ENCODE assay signal across 21 cellular contexts in the genomic region with DNA sequence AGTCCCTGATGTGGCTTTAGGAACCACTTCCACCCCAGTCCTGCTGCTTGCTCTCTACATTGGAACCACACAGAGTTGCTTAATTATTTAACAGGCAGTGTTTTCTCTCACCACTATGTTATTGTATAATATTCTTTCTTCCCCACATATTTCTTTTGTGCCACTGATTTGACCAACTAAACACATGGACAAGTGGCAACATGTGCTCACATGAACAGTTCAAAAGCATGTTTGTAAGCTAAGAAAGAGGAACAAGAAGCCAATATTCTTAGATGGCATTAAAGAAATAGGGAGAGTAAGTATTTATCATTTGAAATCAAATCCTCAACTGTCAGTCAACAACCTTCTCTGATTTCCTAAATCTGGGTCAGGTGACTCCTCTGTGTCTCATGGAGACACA.
A peak's percentile ranks its signal among the peaks of the same experiment; 100 is the strongest.
DNase-seq lines count a peak whose midpoint lies in the region; FAIRE-seq and TF ChIP-seq lines count a peak whose summit lies in the region.
"Had no signal": no experiment of that assay in that cellular context is flagged by ENCODE, and none has a peak within 500 bp of the region (broad histone marks: within the 10 kb centered on the region; RNA-seq: fewer than 3 reads in every experiment).

No MANE protein-coding gene starts in this region.

- peak; percentile 62 for DNase-seq in mammary epithelial cell
- DNase-seq in breast epithelium (ENCODE audit: low spot score in 2 of 2): no peak
- peak; percentile 79 for DNase-seq in epithelial cell of esophagus (ENCODE audit: low read depth)
- no peak for DNase-seq in keratinocyte (ENCODE audit: low read depth, low spot score)
- DNase-seq in midbrain (lab: John Stamatoyannopoulos, UW): no peak
- no peak for DNase-seq in stimulated activated CD4-positive, alpha-beta T cell treated with anti-CD3 and anti-CD28 coated beads, Interleukin-1b, Interleukin-23, amount 100 ng/mL, for 48 hours
- DNase-seq: AML-193; BE2C; CD4-positive, alpha-beta T cell; CD8-positive, alpha-beta memory T cell; DMS53; DMS79 treated with DMSO at 0.1 percent for 48 hours; GOT3; HFFc6 had no signal

- H4K20me1 ChIP-seq in mammary epithelial cell (ENCODE audit: insufficient read depth, low read length) (no peaks in the 10 kb centered on the region), keratinocyte (ENCODE audit: control insufficient read depth, extremely low read depth, insufficient read depth, low read length) (no peaks in the 10 kb centered on the region)
- H4K20me1 ChIP-seq: BLaER1 treated with 17β-estradiol and CSF1 and Interleukin-3, amounts not matched to agents 10 nM and 100 nM had no signal

- CTCF ChIA-PET in mammary epithelial cell (lab: Charles Lee; ENCODE audit: low non-redundant PET): no interaction called here

- intact Hi-C loops in mammary epithelial cell (cut with micrococcal nuclease): no loop called here
- intact Hi-C loops in breast epithelium (cut with DNase I; ENCODE audit: low total_unique reads): no loop called here

- no peak for TF ChIP-seq CTCF in mammary epithelial cell (conservative IDR thresholded peaks at IDR 0.05 in 1 of 2, IDR thresholded peaks at IDR 0.05 in 1 of 2; ENCODE audit: extremely low read depth in 1 of 2, insufficient read depth in 1 of 2, low read depth in 1 of 2, low read length in 2 of 2)
- no peak for TF ChIP-seq CTCF in breast epithelium (IDR thresholded peaks at IDR 0.05)
- TF ChIP-seq CTCF in epithelial cell of esophagus (IDR thresholded peaks at IDR 0.05; ENCODE audit: insufficient read depth, low read depth, low read length, missing control alignments): no peak
- TF ChIP-seq CTCF in keratinocyte (optimal IDR thresholded peaks at IDR 0.05 in 1 of 3, IDR thresholded peaks at IDR 0.05 in 1 of 3, conservative IDR thresholded peaks at IDR 0.05 in 1 of 3; ENCODE audit: extremely low read depth in 1 of 3, insufficient read depth in 2 of 3, low read length in 3 of 3): no peak

- H3K4me3 ChIP-seq in mammary epithelial cell (replicated peaks in 1 of 3; ENCODE audit: insufficient read depth in 1 of 3, low read depth in 2 of 3, low read length in 3 of 3): no peak overlapping the region
- no peak overlapping the region for H3K4me3 ChIP-seq in breast epithelium
- no peak overlapping the region for H3K4me3 ChIP-seq in epithelial cell of esophagus (ENCODE audit: low read length)
- no peak overlapping the region for H3K4me3 ChIP-seq in keratinocyte (ENCODE audit: control insufficient read depth in 2 of 3, extremely low read depth in 1 of 3, insufficient read depth in 2 of 3, low read depth in 1 of 3, low read length in 3 of 3)
- H3K4me3 ChIP-seq: BLaER1 treated with 17β-estradiol and CSF1 and Interleukin-3, amounts not matched to agents 10 nM and 100 nM; HAP-1 had no signal

- no peaks in the 10 kb centered on the region for H3K9me1 ChIP-seq in keratinocyte (ENCODE audit: control insufficient read depth, extremely low read depth, insufficient read depth, low read length)

- in situ Hi-C loops in mammary epithelial cell (cut with MboI; ENCODE audit: low sequenced_read_pairs in 2 of 2): no loop called here

- H2AFZ ChIP-seq in mammary epithelial cell (ENCODE audit: low read depth, low read length) (peak overlapping the region; percentile 10), keratinocyte (ENCODE audit: control insufficient read depth, low read length) (no peak overlapping the region)

- peak overlapping the region; percentile 22 for H3K4me2 ChIP-seq in mammary epithelial cell (ENCODE audit: insufficient read depth, low read depth, low read length)
- no peak overlapping the region for H3K4me2 ChIP-seq in keratinocyte (ENCODE audit: control insufficient read depth, extremely low read depth, insufficient read depth, low read depth, low read length)
- H3K4me2 ChIP-seq: BLaER1 treated with 17β-estradiol and CSF1 and Interleukin-3, amounts not matched to agents 10 nM and 100 nM had no signal

- H3K27ac ChIP-seq in mammary epithelial cell (ENCODE audit: insufficient read depth, low read depth, low read length) (no peak overlapping the region), breast epithelium (no peak overlapping the region), keratinocyte (ENCODE audit: control insufficient read depth, insufficient read depth, low read length) (no peak overlapping the region)
- H3K27ac ChIP-seq: 22Rv1; BLaER1 treated with 17β-estradiol and CSF1 and Interleukin-3, amounts not matched to agents 10 nM and 100 nM had no signal

- BruUV-seq in mammary epithelial cell (replicated peaks; lab: Mats Ljungman, UMichigan): no TSS peak

- H3K4me1 ChIP-seq in mammary epithelial cell (ENCODE audit: insufficient read depth, low read length): peaks cover 38% of the 10 kb centered on the region
- no peaks in the 10 kb centered on the region for H3K4me1 ChIP-seq in breast epithelium
- peaks cover 45% of the 10 kb centered on the region for H3K4me1 ChIP-seq in keratinocyte (ENCODE audit: control insufficient read depth, extremely low read depth, insufficient read depth, low read length)
- H3K4me1 ChIP-seq: BE2C, HAP-1 had no signal

- H3K27me3 ChIP-seq in mammary epithelial cell (ENCODE audit: insufficient read depth, low read length) (no peaks in the 10 kb centered on the region), breast epithelium (no peaks in the 10 kb centered on the region), keratinocyte (ENCODE audit: control insufficient read depth, extremely low read depth, insufficient read depth, low read length) (no peaks in the 10 kb centered on the region)
- H3K27me3 ChIP-seq: BE2C; BLaER1 treated with 17β-estradiol and CSF1 and Interleukin-3, amounts not matched to agents 10 nM and 100 nM had no signal

- H3K79me2 ChIP-seq in mammary epithelial cell (ENCODE audit: insufficient read depth, low read length) (no peaks in the 10 kb centered on the region), keratinocyte (ENCODE audit: control insufficient read depth, insufficient read depth, low read length) (no peaks in the 10 kb centered on the region)

- no peak for TF ChIP-seq POLR2A in breast epithelium (IDR thresholded peaks at IDR 0.05)

- dilution Hi-C loops in mammary epithelial cell (cut with HindIII; ENCODE audit: low sequenced_read_pairs) (no loop called here), keratinocyte (cut with MboI; ENCODE audit: extremely low pct_ligation_motif_present, low sequenced_read_pairs) (no loop called here)

- FAIRE-seq in keratinocyte (lab: Jason Lieb, UNC): peak; percentile 69
- FAIRE-seq: A204.1, G401.6, GM12892, H54 had no signal

- H3K36me3 ChIP-seq in mammary epithelial cell (ENCODE audit: insufficient read depth, low read length): no peaks in the 10 kb centered on the region
- H3K36me3 ChIP-seq in breast epithelium: no peaks in the 10 kb centered on the region
- H3K36me3 ChIP-seq in keratinocyte (ENCODE audit: control insufficient read depth in 2 of 2, extremely low read depth in 1 of 2, insufficient read depth in 2 of 2, low read length in 2 of 2): no peaks in the 10 kb centered on the region
- H3K36me3 ChIP-seq: BE2C; BLaER1 treated with 17β-estradiol and CSF1 and Interleukin-3, amounts not matched to agents 10 nM and 100 nM; HAP-1 had no signal

- no peaks in the 10 kb centered on the region for H3K9me3 ChIP-seq in mammary epithelial cell (replicated peaks; ENCODE audit: insufficient read depth, low read length)
- H3K9me3 ChIP-seq in breast epithelium: no peaks in the 10 kb centered on the region
- H3K9me3 ChIP-seq in keratinocyte (ENCODE audit: control insufficient read depth, low read depth, low read length): no peaks in the 10 kb centered on the region
- H3K9me3 ChIP-seq: BE2C; BLaER1 treated with 17β-estradiol and CSF1 and Interleukin-3, amounts not matched to agents 10 nM and 100 nM had no signal

- H3K9ac ChIP-seq in mammary epithelial cell (ENCODE audit: insufficient read depth, low read length) (no peak overlapping the region), keratinocyte (ENCODE audit: control insufficient read depth, extremely low read depth, insufficient read depth, low read length) (no peak overlapping the region)
- H3K9ac ChIP-seq: BLaER1 treated with 17β-estradiol and CSF1 and Interleukin-3, amounts not matched to agents 10 nM and 100 nM had no signal

Comparison
In these comparisons a context has a peak if more than half of its experiments do, and no peak if none do; other contexts are left out.
1. DNase-seq: peak in mammary epithelial cell (single experiment) and epithelial cell of esophagus (single experiment); none in breast epithelium (0 of 2), keratinocyte (single experiment), midbrain (single experiment) and stimulated activated CD4-positive, alpha-beta T cell treated with anti-CD3 and anti-CD28 coated beads, Interleukin-1b, Interleukin-23, amount 100 ng/mL, for 48 hours (single experiment).